In genomic region chr10:74799840-74800239, GRCh38 we compare ENCODE assay signal across 10 cellular contexts. TPM values are rescaled to one million over a fixed set of nuclear protein-coding genes. Genes with fewer than 3 reads are reported as not detected.
DNase-seq lines count a peak whose midpoint lies in the region; ATAC-seq and TF ChIP-seq lines count a peak whose summit lies in the region.
"Had no signal": no experiment of that assay in that cellular context is flagged by ENCODE, and none has a peak within 500 bp of the region (broad histone marks: within the 10 kb centered on the region; RNA-seq: fewer than 3 reads in every experiment).

No MANE protein-coding gene starts in this region.

- TF ChIP-seq CTCF in GM12865 (IDR thresholded peaks at IDR 0.05; ENCODE audit: insufficient read depth, low read depth, low read length, missing control alignments) (no peak), GM13977 (IDR thresholded peaks at IDR 0.05; ENCODE audit: extremely low read depth, insufficient read depth, missing control alignments) (no peak), omental fat pad (IDR thresholded peaks at IDR 0.05) (no peak)

- in situ Hi-C loops in GM13977 (cut with MboI; ENCODE audit: low pct_unique_long_range_greater_than_20kb, low sequenced_read_pairs, unreplicated experiment), result no loop called here

- peak; percentile 88 for DNase-seq in A172 (ENCODE audit: low spot score)
- peak; percentile 40 for DNase-seq in GM12865 (ENCODE audit: low read depth)
- peak; percentile 81 for DNase-seq in fibroblast of peridontal ligament (ENCODE audit: extremely low read depth)
- DNase-seq in germinal center (ENCODE audit: low spot score), result no peak
- no peak for DNase-seq in Ammon's horn (ENCODE audit: low spot score)
- DNase-seq in GM13977 (ENCODE audit: low spot score), result no peak
- no peak for DNase-seq in omental fat pad (ENCODE audit: low spot score)
- DNase-seq: RPMI8226 had no signal

- H3K4me3 ChIP-seq in GM12865 (ENCODE audit: low read depth, low read length), result no peak overlapping the region
- H3K4me3 ChIP-seq: cardiac muscle cell had no signal

- ATAC-seq in SK-N-SH treated with all-trans-retinoic acid at 6 μM for 48 hours (peak; percentile 96), omental fat pad (ENCODE audit: low FRiP score) (no peak)

TF ChIP-seq in SK-N-SH treated with all-trans-retinoic acid at 6 μM for 48 hours, 23 proteins besides CTCF, POLR2A, EP300 and RAD21:
- TF ChIP-seq TOX (CRISPR knock-in tag; IDR thresholded peaks at IDR 0.05; ENCODE audit: borderline replicate concordance) (0 out of 2 replicates have a peak, but pooled peaks have one; percentile 38), ZFP3 (CRISPR knock-in tag; IDR thresholded peaks at IDR 0.05) (no peak), ISL1 (CRISPR knock-in tag; IDR thresholded peaks at IDR 0.05) (peak; percentile 79)

RNA-seq across cellular contexts. Expression of gene KAT6B, which starts 26.6 kb away (rescaled TPM):
- total RNA-seq in A172 (2014; rRNA removed; shearing (Covaris generic)), result 5.2 and 8.0 TPM in 2 replicates
- total RNA-seq in omental fat pad, result 10 to 100 TPM; 32.2 to 50.3 (median 37.6) TPM

Comparison
In these comparisons a context has a peak if more than half of its experiments do, and no peak if none do; other contexts are left out.
1. DNase-seq: peak in A172 (single experiment), GM12865 (single experiment) and fibroblast of peridontal ligament (single experiment); none in germinal center (single experiment), Ammon's horn (single experiment), GM13977 (single experiment) and omental fat pad (single experiment).